Comparison of ENCODE assay signal across 1 cellular context in the genomic region with DNA sequence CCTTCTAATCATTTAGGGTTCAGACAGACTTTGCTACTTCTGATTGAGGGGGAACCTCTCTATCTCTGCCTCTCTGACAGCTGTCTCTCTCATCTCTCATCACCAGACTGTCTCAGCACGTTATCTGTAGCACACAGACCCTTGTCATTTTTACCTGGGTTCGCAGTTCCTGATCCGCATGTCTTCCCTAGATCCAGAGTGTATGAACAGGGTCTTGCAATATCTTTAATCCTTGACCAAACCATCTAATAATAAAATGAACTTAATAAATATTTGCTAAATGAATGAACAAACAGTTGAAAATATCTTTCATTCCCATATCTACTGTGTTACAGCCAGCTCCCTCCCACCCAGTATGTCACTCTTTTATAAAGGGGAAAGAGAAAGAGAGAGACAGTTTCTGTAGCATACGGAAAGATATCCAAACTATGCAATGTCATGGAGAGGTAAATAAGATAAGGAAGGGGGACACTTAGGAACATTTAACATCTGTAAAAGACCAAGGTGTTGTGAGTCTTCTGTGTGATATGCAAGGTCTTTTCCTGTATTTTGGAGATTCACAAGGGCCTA.
TF ChIP-seq lines count a peak whose summit lies in the region.

No MANE protein-coding gene starts in this region.

TF ChIP-seq in K562, 482 proteins besides CTCF, POLR2A, EP300 and RAD21 (continued from another document and continues in another):
- TF ChIP-seq, protein P1, sequence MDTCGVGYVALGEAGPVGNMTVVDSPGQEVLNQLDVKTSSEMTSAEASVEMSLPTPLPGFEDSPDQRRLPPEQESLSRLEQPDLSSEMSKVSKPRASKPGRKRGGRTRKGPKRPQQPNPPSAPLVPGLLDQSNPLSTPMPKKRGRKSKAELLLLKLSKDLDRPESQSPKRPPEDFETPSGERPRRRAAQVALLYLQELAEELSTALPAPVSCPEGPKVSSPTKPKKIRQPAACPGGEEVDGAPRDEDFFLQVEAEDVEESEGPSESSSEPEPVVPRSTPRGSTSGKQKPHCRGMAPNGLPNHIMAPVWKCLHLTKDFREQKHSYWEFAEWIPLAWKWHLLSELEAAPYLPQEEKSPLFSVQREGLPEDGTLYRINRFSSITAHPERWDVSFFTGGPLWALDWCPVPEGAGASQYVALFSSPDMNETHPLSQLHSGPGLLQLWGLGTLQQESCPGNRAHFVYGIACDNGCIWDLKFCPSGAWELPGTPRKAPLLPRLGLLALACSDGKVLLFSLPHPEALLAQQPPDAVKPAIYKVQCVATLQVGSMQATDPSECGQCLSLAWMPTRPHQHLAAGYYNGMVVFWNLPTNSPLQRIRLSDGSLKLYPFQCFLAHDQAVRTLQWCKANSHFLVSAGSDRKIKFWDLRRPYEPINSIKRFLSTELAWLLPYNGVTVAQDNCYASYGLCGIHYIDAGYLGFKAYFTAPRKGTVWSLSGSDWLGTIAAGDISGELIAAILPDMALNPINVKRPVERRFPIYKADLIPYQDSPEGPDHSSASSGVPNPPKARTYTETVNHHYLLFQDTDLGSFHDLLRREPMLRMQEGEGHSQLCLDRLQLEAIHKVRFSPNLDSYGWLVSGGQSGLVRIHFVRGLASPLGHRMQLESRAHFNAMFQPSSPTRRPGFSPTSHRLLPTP (IDR thresholded peaks at IDR 0.05; ENCODE audit: borderline replicate concordance, extremely low read depth, insufficient read length): no peak
- TF ChIP-seq, protein P2, sequence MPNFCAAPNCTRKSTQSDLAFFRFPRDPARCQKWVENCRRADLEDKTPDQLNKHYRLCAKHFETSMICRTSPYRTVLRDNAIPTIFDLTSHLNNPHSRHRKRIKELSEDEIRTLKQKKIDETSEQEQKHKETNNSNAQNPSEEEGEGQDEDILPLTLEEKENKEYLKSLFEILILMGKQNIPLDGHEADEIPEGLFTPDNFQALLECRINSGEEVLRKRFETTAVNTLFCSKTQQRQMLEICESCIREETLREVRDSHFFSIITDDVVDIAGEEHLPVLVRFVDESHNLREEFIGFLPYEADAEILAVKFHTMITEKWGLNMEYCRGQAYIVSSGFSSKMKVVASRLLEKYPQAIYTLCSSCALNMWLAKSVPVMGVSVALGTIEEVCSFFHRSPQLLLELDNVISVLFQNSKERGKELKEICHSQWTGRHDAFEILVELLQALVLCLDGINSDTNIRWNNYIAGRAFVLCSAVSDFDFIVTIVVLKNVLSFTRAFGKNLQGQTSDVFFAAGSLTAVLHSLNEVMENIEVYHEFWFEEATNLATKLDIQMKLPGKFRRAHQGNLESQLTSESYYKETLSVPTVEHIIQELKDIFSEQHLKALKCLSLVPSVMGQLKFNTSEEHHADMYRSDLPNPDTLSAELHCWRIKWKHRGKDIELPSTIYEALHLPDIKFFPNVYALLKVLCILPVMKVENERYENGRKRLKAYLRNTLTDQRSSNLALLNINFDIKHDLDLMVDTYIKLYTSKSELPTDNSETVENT (CRISPR knock-in tag; IDR thresholded peaks at IDR 0.05): no peak
- TF ChIP-seq MTF1 (CRISPR knock-in tag; IDR thresholded peaks at IDR 0.05; ENCODE audit: borderline replicate concordance) (no peak), ZBTB8A (IDR thresholded peaks at IDR 0.05; ENCODE audit: partially characterized antibody) (no peak), ZNF766 (CRISPR knock-in tag; conservative IDR thresholded peaks at IDR 0.05) (0 out of 2 replicates have a peak, but pooled peaks have one; percentile 57), NR2C1 (IDR thresholded peaks at IDR 0.05) (no peak), NR2C1 (tag; IDR thresholded peaks at IDR 0.05) (no peak), ADNP (tag; IDR thresholded peaks at IDR 0.05) (no peak), ZFP1 (CRISPR knock-in tag; IDR thresholded peaks at IDR 0.05) (no peak), ZNF197 (CRISPR knock-in tag; IDR thresholded peaks at IDR 0.05; ENCODE audit: low read depth) (peak; percentile 38; the same call in 1 of the 2 replicates), ZNF347 (CRISPR knock-in tag; IDR thresholded peaks at IDR 0.05; ENCODE audit: low read depth) (no peak), PHF8 (IDR thresholded peaks at IDR 0.05; ENCODE audit: borderline replicate concordance, low read length) (no peak), ASH1L (IDR thresholded peaks at IDR 0.05; ENCODE audit: borderline replicate concordance, low read depth, partially characterized antibody) (no peak), CTBP1 (IDR thresholded peaks at IDR 0.05; ENCODE audit: borderline replicate concordance) (peak; percentile 92), ZBTB7A (IDR thresholded peaks at IDR 0.05; ENCODE audit: borderline replicate concordance, control insufficient read depth, low read depth, low read length) (no peak), NBN (IDR thresholded peaks at IDR 0.05; ENCODE audit: low read depth) (peak; percentile 81), FOXA1 (IDR thresholded peaks at IDR 0.05; ENCODE audit: borderline replicate concordance) (no peak), ZNF124 (CRISPR knock-in tag; IDR thresholded peaks at IDR 0.05) (no peak), HDAC2 (IDR thresholded peaks at IDR 0.05) (peak; percentile 60; the same call in 1 of the 2 replicates), NONO (IDR thresholded peaks at IDR 0.05; ENCODE audit: low read depth in 2 of 2, low read length in 1 of 2) (peak in 1 of 2 experiments; percentile 64; a peak in 1 of 4 replicates), FOXK1 (CRISPR knock-in tag; IDR thresholded peaks at IDR 0.05; ENCODE audit: borderline replicate concordance) (no peak), BRCA1 (IDR thresholded peaks at IDR 0.05) (no peak), BRCA1 (CRISPR knock-in tag; IDR thresholded peaks at IDR 0.05) (no peak), FOXP1 (CRISPR knock-in tag; IDR thresholded peaks at IDR 0.05) (no peak), RBM22 (IDR thresholded peaks at IDR 0.05; ENCODE audit: low read depth, low read length, poor library complexity, severe bottlenecking) (no peak), GTF2E2 (tag; IDR thresholded peaks at IDR 0.05) (no peak), ZNF174 (CRISPR knock-in tag; IDR thresholded peaks at IDR 0.05) (no peak), DACH1 (IDR thresholded peaks at IDR 0.05; ENCODE audit: partially characterized antibody) (peak; percentile 81), ZNF41 (CRISPR knock-in tag; conservative IDR thresholded peaks at IDR 0.05) (no peak), ILK (tag; IDR thresholded peaks at IDR 0.05; ENCODE audit: borderline replicate concordance, low read depth) (no peak), ZNF696 (CRISPR knock-in tag; conservative IDR thresholded peaks at IDR 0.05) (no peak), LCOR (CRISPR knock-in tag; IDR thresholded peaks at IDR 0.05) (no peak), ETV1 (tag; conservative IDR thresholded peaks at IDR 0.05; ENCODE audit: low read depth) (no peak), BCOR (IDR thresholded peaks at IDR 0.05) (peak; percentile 75), JUND (IDR thresholded peaks at IDR 0.05; ENCODE audit: borderline replicate concordance, low read depth, low read length) (peak; percentile 50; the same call in 1 of the 2 replicates), JUND (tag; IDR thresholded peaks at IDR 0.05; ENCODE audit: borderline replicate concordance, low read depth, low read length) (peak; percentile 61; the same call in 2 of the 3 replicates), IFI16 (CRISPR knock-in tag; IDR thresholded peaks at IDR 0.05) (no peak), CXXC5 (CRISPR knock-in tag; IDR thresholded peaks at IDR 0.05) (peak; percentile 70)
- TF ChIP-seq, protein P3, sequence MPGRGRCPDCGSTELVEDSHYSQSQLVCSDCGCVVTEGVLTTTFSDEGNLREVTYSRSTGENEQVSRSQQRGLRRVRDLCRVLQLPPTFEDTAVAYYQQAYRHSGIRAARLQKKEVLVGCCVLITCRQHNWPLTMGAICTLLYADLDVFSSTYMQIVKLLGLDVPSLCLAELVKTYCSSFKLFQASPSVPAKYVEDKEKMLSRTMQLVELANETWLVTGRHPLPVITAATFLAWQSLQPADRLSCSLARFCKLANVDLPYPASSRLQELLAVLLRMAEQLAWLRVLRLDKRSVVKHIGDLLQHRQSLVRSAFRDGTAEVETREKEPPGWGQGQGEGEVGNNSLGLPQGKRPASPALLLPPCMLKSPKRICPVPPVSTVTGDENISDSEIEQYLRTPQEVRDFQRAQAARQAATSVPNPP (IDR thresholded peaks at IDR 0.05; ENCODE audit: borderline replicate concordance, insufficient read depth, insufficient read length): no peak
- TF ChIP-seq, protein P4, sequence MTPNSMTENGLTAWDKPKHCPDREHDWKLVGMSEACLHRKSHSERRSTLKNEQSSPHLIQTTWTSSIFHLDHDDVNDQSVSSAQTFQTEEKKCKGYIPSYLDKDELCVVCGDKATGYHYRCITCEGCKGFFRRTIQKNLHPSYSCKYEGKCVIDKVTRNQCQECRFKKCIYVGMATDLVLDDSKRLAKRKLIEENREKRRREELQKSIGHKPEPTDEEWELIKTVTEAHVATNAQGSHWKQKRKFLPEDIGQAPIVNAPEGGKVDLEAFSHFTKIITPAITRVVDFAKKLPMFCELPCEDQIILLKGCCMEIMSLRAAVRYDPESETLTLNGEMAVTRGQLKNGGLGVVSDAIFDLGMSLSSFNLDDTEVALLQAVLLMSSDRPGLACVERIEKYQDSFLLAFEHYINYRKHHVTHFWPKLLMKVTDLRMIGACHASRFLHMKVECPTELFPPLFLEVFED (CRISPR knock-in tag; conservative IDR thresholded peaks at IDR 0.05): no peak
- TF ChIP-seq, protein P5, sequence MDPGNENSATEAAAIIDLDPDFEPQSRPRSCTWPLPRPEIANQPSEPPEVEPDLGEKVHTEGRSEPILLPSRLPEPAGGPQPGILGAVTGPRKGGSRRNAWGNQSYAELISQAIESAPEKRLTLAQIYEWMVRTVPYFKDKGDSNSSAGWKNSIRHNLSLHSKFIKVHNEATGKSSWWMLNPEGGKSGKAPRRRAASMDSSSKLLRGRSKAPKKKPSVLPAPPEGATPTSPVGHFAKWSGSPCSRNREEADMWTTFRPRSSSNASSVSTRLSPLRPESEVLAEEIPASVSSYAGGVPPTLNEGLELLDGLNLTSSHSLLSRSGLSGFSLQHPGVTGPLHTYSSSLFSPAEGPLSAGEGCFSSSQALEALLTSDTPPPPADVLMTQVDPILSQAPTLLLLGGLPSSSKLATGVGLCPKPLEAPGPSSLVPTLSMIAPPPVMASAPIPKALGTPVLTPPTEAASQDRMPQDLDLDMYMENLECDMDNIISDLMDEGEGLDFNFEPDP (CRISPR knock-in tag; IDR thresholded peaks at IDR 0.05): no peak
- TF ChIP-seq, protein P6, sequence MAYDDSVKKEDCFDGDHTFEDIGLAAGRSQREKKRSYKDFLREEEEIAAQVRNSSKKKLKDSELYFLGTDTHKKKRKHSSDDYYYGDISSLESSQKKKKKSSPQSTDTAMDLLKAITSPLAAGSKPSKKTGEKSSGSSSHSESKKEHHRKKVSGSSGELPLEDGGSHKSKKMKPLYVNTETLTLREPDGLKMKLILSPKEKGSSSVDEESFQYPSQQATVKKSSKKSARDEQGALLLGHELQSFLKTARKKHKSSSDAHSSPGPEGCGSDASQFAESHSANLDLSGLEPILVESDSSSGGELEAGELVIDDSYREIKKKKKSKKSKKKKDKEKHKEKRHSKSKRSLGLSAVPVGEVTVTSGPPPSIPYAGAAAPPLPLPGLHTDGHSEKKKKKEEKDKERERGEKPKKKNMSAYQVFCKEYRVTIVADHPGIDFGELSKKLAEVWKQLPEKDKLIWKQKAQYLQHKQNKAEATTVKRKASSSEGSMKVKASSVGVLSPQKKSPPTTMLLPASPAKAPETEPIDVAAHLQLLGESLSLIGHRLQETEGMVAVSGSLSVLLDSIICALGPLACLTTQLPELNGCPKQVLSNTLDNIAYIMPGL (CRISPR knock-in tag; IDR thresholded peaks at IDR 0.05): no peak
- TF ChIP-seq, protein P7, sequence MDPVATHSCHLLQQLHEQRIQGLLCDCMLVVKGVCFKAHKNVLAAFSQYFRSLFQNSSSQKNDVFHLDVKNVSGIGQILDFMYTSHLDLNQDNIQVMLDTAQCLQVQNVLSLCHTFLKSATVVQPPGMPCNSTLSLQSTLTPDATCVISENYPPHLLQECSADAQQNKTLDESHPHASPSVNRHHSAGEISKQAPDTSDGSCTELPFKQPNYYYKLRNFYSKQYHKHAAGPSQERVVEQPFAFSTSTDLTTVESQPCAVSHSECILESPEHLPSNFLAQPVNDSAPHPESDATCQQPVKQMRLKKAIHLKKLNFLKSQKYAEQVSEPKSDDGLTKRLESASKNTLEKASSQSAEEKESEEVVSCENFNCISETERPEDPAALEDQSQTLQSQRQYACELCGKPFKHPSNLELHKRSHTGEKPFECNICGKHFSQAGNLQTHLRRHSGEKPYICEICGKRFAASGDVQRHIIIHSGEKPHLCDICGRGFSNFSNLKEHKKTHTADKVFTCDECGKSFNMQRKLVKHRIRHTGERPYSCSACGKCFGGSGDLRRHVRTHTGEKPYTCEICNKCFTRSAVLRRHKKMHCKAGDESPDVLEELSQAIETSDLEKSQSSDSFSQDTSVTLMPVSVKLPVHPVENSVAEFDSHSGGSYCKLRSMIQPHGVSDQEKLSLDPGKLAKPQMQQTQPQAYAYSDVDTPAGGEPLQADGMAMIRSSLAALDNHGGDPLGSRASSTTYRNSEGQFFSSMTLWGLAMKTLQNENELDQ (CRISPR knock-in tag; IDR thresholded peaks at IDR 0.05; ENCODE audit: borderline replicate concordance): no peak
- TF ChIP-seq, protein P8, sequence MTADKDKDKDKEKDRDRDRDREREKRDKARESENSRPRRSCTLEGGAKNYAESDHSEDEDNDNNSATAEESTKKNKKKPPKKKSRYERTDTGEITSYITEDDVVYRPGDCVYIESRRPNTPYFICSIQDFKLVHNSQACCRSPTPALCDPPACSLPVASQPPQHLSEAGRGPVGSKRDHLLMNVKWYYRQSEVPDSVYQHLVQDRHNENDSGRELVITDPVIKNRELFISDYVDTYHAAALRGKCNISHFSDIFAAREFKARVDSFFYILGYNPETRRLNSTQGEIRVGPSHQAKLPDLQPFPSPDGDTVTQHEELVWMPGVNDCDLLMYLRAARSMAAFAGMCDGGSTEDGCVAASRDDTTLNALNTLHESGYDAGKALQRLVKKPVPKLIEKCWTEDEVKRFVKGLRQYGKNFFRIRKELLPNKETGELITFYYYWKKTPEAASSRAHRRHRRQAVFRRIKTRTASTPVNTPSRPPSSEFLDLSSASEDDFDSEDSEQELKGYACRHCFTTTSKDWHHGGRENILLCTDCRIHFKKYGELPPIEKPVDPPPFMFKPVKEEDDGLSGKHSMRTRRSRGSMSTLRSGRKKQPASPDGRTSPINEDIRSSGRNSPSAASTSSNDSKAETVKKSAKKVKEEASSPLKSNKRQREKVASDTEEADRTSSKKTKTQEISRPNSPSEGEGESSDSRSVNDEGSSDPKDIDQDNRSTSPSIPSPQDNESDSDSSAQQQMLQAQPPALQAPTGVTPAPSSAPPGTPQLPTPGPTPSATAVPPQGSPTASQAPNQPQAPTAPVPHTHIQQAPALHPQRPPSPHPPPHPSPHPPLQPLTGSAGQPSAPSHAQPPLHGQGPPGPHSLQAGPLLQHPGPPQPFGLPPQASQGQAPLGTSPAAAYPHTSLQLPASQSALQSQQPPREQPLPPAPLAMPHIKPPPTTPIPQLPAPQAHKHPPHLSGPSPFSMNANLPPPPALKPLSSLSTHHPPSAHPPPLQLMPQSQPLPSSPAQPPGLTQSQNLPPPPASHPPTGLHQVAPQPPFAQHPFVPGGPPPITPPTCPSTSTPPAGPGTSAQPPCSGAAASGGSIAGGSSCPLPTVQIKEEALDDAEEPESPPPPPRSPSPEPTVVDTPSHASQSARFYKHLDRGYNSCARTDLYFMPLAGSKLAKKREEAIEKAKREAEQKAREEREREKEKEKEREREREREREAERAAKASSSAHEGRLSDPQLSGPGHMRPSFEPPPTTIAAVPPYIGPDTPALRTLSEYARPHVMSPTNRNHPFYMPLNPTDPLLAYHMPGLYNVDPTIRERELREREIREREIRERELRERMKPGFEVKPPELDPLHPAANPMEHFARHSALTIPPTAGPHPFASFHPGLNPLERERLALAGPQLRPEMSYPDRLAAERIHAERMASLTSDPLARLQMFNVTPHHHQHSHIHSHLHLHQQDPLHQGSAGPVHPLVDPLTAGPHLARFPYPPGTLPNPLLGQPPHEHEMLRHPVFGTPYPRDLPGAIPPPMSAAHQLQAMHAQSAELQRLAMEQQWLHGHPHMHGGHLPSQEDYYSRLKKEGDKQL (CRISPR knock-in tag; IDR thresholded peaks at IDR 0.05; ENCODE audit: borderline replicate concordance): no peak
